Comparison of ENCODE assay signal across 15 cellular contexts in the genomic region with DNA sequence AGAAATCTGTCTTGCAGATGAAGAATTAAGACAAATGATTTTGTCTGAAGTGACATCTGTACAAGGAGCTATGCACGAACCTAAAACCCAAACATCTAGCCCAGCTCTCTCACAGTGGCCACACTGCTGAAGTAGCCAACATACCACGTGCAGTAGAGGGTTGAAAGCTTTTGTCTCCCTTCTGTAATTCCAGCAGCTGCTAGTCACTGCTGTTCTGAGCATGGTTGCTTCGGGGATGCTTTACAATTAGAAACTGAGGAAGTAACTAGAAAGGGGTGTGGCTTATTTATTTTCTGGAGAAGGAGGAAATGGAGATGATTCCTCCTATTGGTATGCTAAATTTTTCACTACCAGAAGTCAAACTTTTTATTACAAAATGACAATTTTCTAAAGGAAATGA.
DNase-seq lines count a peak whose midpoint lies in the region; ATAC-seq and TF ChIP-seq lines count a peak whose summit lies in the region.
"Had no signal": no experiment of that assay in that cellular context is flagged by ENCODE, and none has a peak within 500 bp of the region (broad histone marks: within the 10 kb centered on the region; RNA-seq: fewer than 3 reads in every experiment).

No MANE protein-coding gene starts in this region.

- H3K4me1 ChIP-seq in mesenchymal stem cell (ENCODE audit: control insufficient read depth, insufficient read depth, low read depth, low read length): peaks cover 5% of the 10 kb centered on the region
- H3K4me1 ChIP-seq: psoas muscle had no signal

- no peak overlapping the region for H3K4me2 ChIP-seq in mesenchymal stem cell (ENCODE audit: low read length, poor library complexity, severe bottlenecking)

- ATAC-seq in HG02798 (IDR thresholded peaks at IDR 0.05; ENCODE audit: poor library complexity, unreplicated experiment): peak; percentile 18
- peak; percentile 91 for ATAC-seq in WTC11
- no peak for ATAC-seq in HG03432 (IDR thresholded peaks at IDR 0.05; ENCODE audit: unreplicated experiment)
- ATAC-seq in activated CD8-positive, alpha-beta T cell treated with anti-CD3 and anti-CD28 coated beads for 36 hours: no peak
- no peak for ATAC-seq in omental fat pad (ENCODE audit: low FRiP score)
- ATAC-seq: psoas muscle had no signal

- no peaks in the 10 kb centered on the region for H3K36me3 ChIP-seq in mesenchymal stem cell (ENCODE audit: control insufficient read depth in 1 of 2, insufficient read depth in 2 of 2, low read depth in 1 of 2, low read length in 2 of 2)
- H3K36me3 ChIP-seq: heart right ventricle had no signal

- H3K79me1 ChIP-seq in mesenchymal stem cell (replicated peaks; ENCODE audit: low read length, poor library complexity, severe bottlenecking): no peaks in the 10 kb centered on the region

- H2BK120ac ChIP-seq in mesenchymal stem cell (ENCODE audit: low read depth, low read length): no peak overlapping the region

- H2AK5ac ChIP-seq in mesenchymal stem cell (ENCODE audit: low read length, severe bottlenecking): no peak overlapping the region

- H3K4me3 ChIP-seq in AG10803 (ENCODE audit: low read length) (no peak overlapping the region), mesenchymal stem cell (ENCODE audit: insufficient read depth in 1 of 2, low read depth in 1 of 2, low read length in 2 of 2) (no peak overlapping the region)
- H3K4me3 ChIP-seq: PC-9, psoas muscle had no signal

- H3K18ac ChIP-seq in mesenchymal stem cell (ENCODE audit: low read depth in 1 of 2, low read length in 2 of 2): no peak overlapping the region

- H3K9me3 Mint-ChIP-seq in WTC11: no peaks in the 10 kb centered on the region
- H3K9me3 Mint-ChIP-seq in activated CD8-positive, alpha-beta T cell treated with anti-CD3 and anti-CD28 coated beads for 36 hours: no peaks in the 10 kb centered on the region
- H3K9me3 Mint-ChIP-seq: T-helper 2 cell treated with Interferon-gamma antibody and Interleukin-4, amounts not matched to agents 5 μg/mL and 100 μg/mL, for 36 hours had no signal

- no peaks in the 10 kb centered on the region for H3K27me3 Mint-ChIP-seq in WTC11 (ENCODE audit: low read depth)
- H3K27me3 Mint-ChIP-seq in activated CD8-positive, alpha-beta T cell treated with anti-CD3 and anti-CD28 coated beads for 36 hours: peaks cover 4% of the 10 kb centered on the region

- H3K14ac ChIP-seq in mesenchymal stem cell (ENCODE audit: low read length in 2 of 2): no peak overlapping the region

- no peak overlapping the region for H2BK12ac ChIP-seq in mesenchymal stem cell (ENCODE audit: low read length in 2 of 2)

- peaks cover 47% of the 10 kb centered on the region for H3K4me1 Mint-ChIP-seq in WTC11
- H3K4me1 Mint-ChIP-seq in activated CD8-positive, alpha-beta T cell treated with anti-CD3 and anti-CD28 coated beads for 36 hours (ENCODE audit: low read depth): no peaks in the 10 kb centered on the region

- CTCF ChIA-PET in WTC11 (lab: Charles Lee): no interaction called here
- CTCF ChIA-PET in activated CD8-positive, alpha-beta T cell treated with anti-CD3 and anti-CD28 coated beads for 36 hours (lab: Charles Lee): no interaction called here

- TF ChIP-seq CTCF in AG10803 (conservative IDR thresholded peaks at IDR 0.05; ENCODE audit: low read length): no peak
- TF ChIP-seq CTCF in WTC11 (IDR thresholded peaks at IDR 0.05): no peak
- no peak for TF ChIP-seq CTCF in activated CD8-positive, alpha-beta T cell treated with anti-CD3 and anti-CD28 coated beads for 36 hours (IDR thresholded peaks at IDR 0.05)
- no peak for TF ChIP-seq CTCF in omental fat pad (IDR thresholded peaks at IDR 0.05)

- no peak overlapping the region for H2AFZ ChIP-seq in mesenchymal stem cell (ENCODE audit: low read depth, low read length)

- DNase-seq in AG10803 (ENCODE audit: low read depth): peak; percentile 21
- no peak for DNase-seq in WTC11 (ENCODE audit: low spot score)
- DNase-seq in mesenchymal stem cell: peak; percentile 17
- no peak for DNase-seq in activated CD8-positive, alpha-beta T cell treated with anti-CD3 and anti-CD28 coated beads for 36 hours
- no peak for DNase-seq in C1 segment of cervical spinal cord (lab: John Stamatoyannopoulos, UW)
- no peak for DNase-seq in omental fat pad (ENCODE audit: low spot score)
- DNase-seq: activated naive CD4-positive, alpha-beta T cell treated with Interleukin-2 at 50 U/mL for 16 hours; EL; heart right ventricle; PC-9; psoas muscle; stimulated activated CD4-positive, alpha-beta T cell treated with anti-CD3 and anti-CD28 coated beads, Interleukin-1b, Interleukin-23, amount 100 ng/mL, for 48 hours had no signal

- intact Hi-C loops in activated CD8-positive, alpha-beta T cell treated with anti-CD3 and anti-CD28 coated beads for 36 hours (cut with micrococcal nuclease): no loop called here

- no peak overlapping the region for H3K9ac ChIP-seq in mesenchymal stem cell (ENCODE audit: low read length)

- POLR2A ChIA-PET in WTC11 (lab: Charles Lee): no interaction called here
- POLR2A ChIA-PET in activated CD8-positive, alpha-beta T cell treated with anti-CD3 and anti-CD28 coated beads for 36 hours (lab: Charles Lee): no interaction called here

- no peaks in the 10 kb centered on the region for H3K27me3 ChIP-seq in mesenchymal stem cell (ENCODE audit: control insufficient read depth in 1 of 2, insufficient read depth in 1 of 2, low read length in 2 of 2)
- H3K27me3 ChIP-seq: heart right ventricle had no signal

- H2BK15ac ChIP-seq in mesenchymal stem cell (ENCODE audit: low read depth, poor library complexity, severe bottlenecking): no peak overlapping the region

- no peak overlapping the region for H4K91ac ChIP-seq in mesenchymal stem cell (ENCODE audit: low read length)

- no peaks in the 10 kb centered on the region for H3K9me3 ChIP-seq in mesenchymal stem cell (ENCODE audit: control insufficient read depth, low read length)
- H3K9me3 ChIP-seq: heart right ventricle, psoas muscle had no signal

- no peak overlapping the region for H3K4me3 Mint-ChIP-seq in WTC11
- no peak overlapping the region for H3K4me3 Mint-ChIP-seq in activated CD8-positive, alpha-beta T cell treated with anti-CD3 and anti-CD28 coated beads for 36 hours
- H3K4me3 Mint-ChIP-seq: T-helper 2 cell treated with Interferon-gamma antibody and Interleukin-4, amounts not matched to agents 5 μg/mL and 100 μg/mL, for 36 hours had no signal

- H3K27ac Mint-ChIP-seq in WTC11: peak overlapping the region; percentile 66
- H3K27ac Mint-ChIP-seq in activated CD8-positive, alpha-beta T cell treated with anti-CD3 and anti-CD28 coated beads for 36 hours: no peak overlapping the region
- H3K27ac Mint-ChIP-seq: T-helper 2 cell treated with Interferon-gamma antibody and Interleukin-4, amounts not matched to agents 5 μg/mL and 100 μg/mL, for 36 hours had no signal

- H4K8ac ChIP-seq in mesenchymal stem cell (ENCODE audit: low read length): peak overlapping the region; percentile 10

- H3K23ac ChIP-seq in mesenchymal stem cell (ENCODE audit: low read length in 2 of 2): no peak overlapping the region

- WGBS in mesenchymal stem cell: 36% methylated on average over 3 of the region's 3 CpGs

- no peak overlapping the region for H3K4ac ChIP-seq in mesenchymal stem cell (ENCODE audit: low read depth in 1 of 2, low read length in 2 of 2)

- no peaks in the 10 kb centered on the region for H3K36me3 Mint-ChIP-seq in WTC11
- H3K36me3 Mint-ChIP-seq in activated CD8-positive, alpha-beta T cell treated with anti-CD3 and anti-CD28 coated beads for 36 hours (ENCODE audit: low read depth): no peaks in the 10 kb centered on the region

- peak overlapping the region; percentile 5 for H2BK5ac ChIP-seq in mesenchymal stem cell (ENCODE audit: low read depth, low read length, poor library complexity, severe bottlenecking)

- H3K27ac ChIP-seq in mesenchymal stem cell (ENCODE audit: low read length, poor library complexity, severe bottlenecking): peak overlapping the region; percentile 14
- H3K27ac ChIP-seq: PC-9, psoas muscle had no signal

TF ChIP-seq in WTC11, 78 proteins besides CTCF, POLR2A, EP300 and RAD21 (continues in another document):
- TF ChIP-seq TCF7 (CRISPR knock-in tag; IDR thresholded peaks at IDR 0.05; ENCODE audit: low read depth): no peak
- TF ChIP-seq, protein P1, sequence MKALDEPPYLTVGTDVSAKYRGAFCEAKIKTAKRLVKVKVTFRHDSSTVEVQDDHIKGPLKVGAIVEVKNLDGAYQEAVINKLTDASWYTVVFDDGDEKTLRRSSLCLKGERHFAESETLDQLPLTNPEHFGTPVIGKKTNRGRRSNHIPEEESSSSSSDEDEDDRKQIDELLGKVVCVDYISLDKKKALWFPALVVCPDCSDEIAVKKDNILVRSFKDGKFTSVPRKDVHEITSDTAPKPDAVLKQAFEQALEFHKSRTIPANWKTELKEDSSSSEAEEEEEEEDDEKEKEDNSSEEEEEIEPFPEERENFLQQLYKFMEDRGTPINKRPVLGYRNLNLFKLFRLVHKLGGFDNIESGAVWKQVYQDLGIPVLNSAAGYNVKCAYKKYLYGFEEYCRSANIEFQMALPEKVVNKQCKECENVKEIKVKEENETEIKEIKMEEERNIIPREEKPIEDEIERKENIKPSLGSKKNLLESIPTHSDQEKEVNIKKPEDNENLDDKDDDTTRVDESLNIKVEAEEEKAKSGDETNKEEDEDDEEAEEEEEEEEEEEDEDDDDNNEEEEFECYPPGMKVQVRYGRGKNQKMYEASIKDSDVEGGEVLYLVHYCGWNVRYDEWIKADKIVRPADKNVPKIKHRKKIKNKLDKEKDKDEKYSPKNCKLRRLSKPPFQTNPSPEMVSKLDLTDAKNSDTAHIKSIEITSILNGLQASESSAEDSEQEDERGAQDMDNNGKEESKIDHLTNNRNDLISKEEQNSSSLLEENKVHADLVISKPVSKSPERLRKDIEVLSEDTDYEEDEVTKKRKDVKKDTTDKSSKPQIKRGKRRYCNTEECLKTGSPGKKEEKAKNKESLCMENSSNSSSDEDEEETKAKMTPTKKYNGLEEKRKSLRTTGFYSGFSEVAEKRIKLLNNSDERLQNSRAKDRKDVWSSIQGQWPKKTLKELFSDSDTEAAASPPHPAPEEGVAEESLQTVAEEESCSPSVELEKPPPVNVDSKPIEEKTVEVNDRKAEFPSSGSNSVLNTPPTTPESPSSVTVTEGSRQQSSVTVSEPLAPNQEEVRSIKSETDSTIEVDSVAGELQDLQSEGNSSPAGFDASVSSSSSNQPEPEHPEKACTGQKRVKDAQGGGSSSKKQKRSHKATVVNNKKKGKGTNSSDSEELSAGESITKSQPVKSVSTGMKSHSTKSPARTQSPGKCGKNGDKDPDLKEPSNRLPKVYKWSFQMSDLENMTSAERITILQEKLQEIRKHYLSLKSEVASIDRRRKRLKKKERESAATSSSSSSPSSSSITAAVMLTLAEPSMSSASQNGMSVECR (CRISPR knock-in tag; IDR thresholded peaks at IDR 0.05; ENCODE audit: borderline replicate concordance): no peak
- no peak for TF ChIP-seq RELA (CRISPR knock-in tag; IDR thresholded peaks at IDR 0.05; ENCODE audit: borderline replicate concordance)
- TF ChIP-seq RORB (CRISPR knock-in tag; IDR thresholded peaks at IDR 0.05): no peak
- TF ChIP-seq GRHL2 (CRISPR knock-in tag; IDR thresholded peaks at IDR 0.05; ENCODE audit: insufficient replicate concordance, severe bottlenecking): no peak
- TF ChIP-seq CREM (CRISPR knock-in tag; IDR thresholded peaks at IDR 0.05): no peak

Comparison
In these comparisons a context has a peak if more than half of its experiments do, and no peak if none do; other contexts are left out.
1. DNase-seq: peak in AG10803 (single experiment) and mesenchymal stem cell (single experiment); none in WTC11 (single experiment), activated CD8-positive, alpha-beta T cell treated with anti-CD3 and anti-CD28 coated beads for 36 hours (single experiment), C1 segment of cervical spinal cord (0 of 14) and omental fat pad (single experiment).
2. ATAC-seq: peak in HG02798 (single experiment) and WTC11 (single experiment); none in HG03432 (single experiment), activated CD8-positive, alpha-beta T cell treated with anti-CD3 and anti-CD28 coated beads for 36 hours (single experiment) and omental fat pad (single experiment).